In the genomic region with DNA sequence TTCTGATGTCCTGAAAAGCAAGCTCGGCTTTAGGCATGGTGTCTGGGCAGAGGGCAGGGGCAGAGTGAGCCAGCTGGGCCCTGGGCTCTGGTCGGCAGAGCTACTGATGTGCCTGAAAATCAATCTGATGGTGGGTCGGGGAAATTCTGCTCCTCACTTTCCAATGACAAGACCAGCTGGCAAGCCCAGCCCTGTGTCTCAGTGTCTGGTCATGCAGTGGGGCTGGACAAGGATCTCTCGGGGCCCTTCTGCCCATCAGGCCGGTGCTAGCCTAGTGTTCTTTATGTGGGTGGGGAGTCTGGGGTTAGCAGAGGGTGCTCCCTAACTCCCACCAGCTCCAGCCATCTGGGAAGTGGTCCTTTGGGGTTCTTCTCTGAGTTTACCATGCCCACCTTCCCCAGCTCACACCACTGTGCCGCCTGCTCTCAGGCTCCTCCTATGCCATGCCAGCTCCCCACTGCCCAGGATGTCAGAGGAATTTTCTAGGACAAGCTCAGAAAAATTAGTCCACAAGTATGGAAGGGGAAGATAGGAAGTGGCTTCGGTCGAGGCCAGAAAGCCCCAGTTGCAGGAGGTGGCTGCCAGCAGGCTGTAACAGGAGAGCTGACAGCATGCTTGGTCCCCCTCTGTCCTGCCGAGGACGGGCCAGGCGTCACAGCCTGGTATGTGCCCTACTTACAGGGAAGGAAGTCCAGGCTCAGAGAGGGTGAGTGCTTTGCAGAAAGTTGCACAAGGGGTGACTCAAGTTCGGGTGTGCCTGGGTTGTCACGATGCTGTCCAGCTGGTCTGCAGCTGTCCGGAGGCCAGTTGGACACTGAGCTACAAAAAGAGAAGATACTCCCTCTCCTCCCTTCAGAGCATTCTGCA, we compare ENCODE assay signal across 14 cellular contexts.
DNase-seq lines count a peak whose midpoint lies in the region; ATAC-seq and TF ChIP-seq lines count a peak whose summit lies in the region.
"Had no signal": no experiment of that assay in that cellular context is flagged by ENCODE, and none has a peak within 500 bp of the region (broad histone marks: within the 10 kb centered on the region; RNA-seq: fewer than 3 reads in every experiment).

No MANE protein-coding gene starts in this region.

- no peak for ATAC-seq in HG02981 (IDR thresholded peaks at IDR 0.05; ENCODE audit: unreplicated experiment)
- ATAC-seq: activated naive CD4-positive, alpha-beta T cell treated with anti-CD3 and anti-CD28 coated beads, Interleukin-2, amount 50 U/mL, for 72 hours had no signal

- DNase-seq in H9 (peak; percentile 17), endodermal cell (peak; percentile 28), islet precursor cell (peak; percentile 51), SK-N-SH (no peak), NCI-H345 (lab: John Stamatoyannopoulos, UW) (no peak), NCI-H2171 treated with DMSO at 0.1 percent for 48 hours (lab: John Stamatoyannopoulos, UW) (no peak)
- DNase-seq: activated CD4-positive, alpha-beta T cell treated with anti-CD3 and anti-CD28 coated beads, Interleukin-2, amount 10 ng/mL, durations not matched to agents 7 days and 5 days; CD4-positive, alpha-beta T cell; KBM-7; naive B cell; NCI-H2029 treated with DMSO at 0.1 percent for 48 hours had no signal

- no peak overlapping the region for H4K8ac ChIP-seq in H9 (replicated peaks; ENCODE audit: insufficient read length, low read depth, low read length)

- H3T11ph ChIP-seq in H9 (ENCODE audit: low read length) = no peak overlapping the region

- H3K4me2 ChIP-seq in H9 (ENCODE audit: insufficient read depth, insufficient read length, low read length) (no peak overlapping the region), skeletal muscle satellite cell (ENCODE audit: low read length) (peak overlapping the region; percentile 1), SK-N-SH (no peak overlapping the region)

- H3K9ac ChIP-seq in H9 (ENCODE audit: extremely low read depth, insufficient read length, low read length) = no peak overlapping the region
- no peak overlapping the region for H3K9ac ChIP-seq in endodermal cell (ENCODE audit: extremely low read depth, low read length, poor library complexity, severe bottlenecking)
- H3K9ac ChIP-seq in skeletal muscle satellite cell (ENCODE audit: low read depth, low read length) = no peak overlapping the region
- H3K9ac ChIP-seq in SK-N-SH = no peak overlapping the region

- no peak overlapping the region; the same call in 1 of the 2 replicates for H3K14ac ChIP-seq in H9 (ENCODE audit: insufficient read depth, low read length)

- CTCF ChIA-PET in SK-N-SH (lab: Yijun Ruan, JAX) = interaction anchor here (1.1 to 1.4 kb wide), 2 partner anchors 51 to 129 kb away, joined by 3 read pairs; no protein-coding TSS in a partner anchor

- H3K27ac ChIP-seq in H9 (ENCODE audit: insufficient read length, low read depth, low read length) (no peak overlapping the region), endodermal cell (ENCODE audit: low read depth, low read length) (no peak overlapping the region), SK-N-SH (ENCODE audit: low read depth in 2 of 2, low read length in 1 of 2) (no peak overlapping the region)

- no peaks in the 10 kb centered on the region for H3K27me3 Mint-ChIP-seq in H9 (ENCODE audit: low read depth)
- no peaks in the 10 kb centered on the region for H3K27me3 Mint-ChIP-seq in endodermal cell (ENCODE audit: insufficient read depth)

- H3K4me3 ChIP-seq in endodermal cell (ENCODE audit: low read length) (no peak overlapping the region), skeletal muscle satellite cell (ENCODE audit: low read length) (no peak overlapping the region), SK-N-SH (ENCODE audit: low read depth in 2 of 2, low read length in 1 of 2) (no peak overlapping the region)

- H3K56ac ChIP-seq in H9 (ENCODE audit: insufficient read length, low read depth, low read length) = no peak overlapping the region

- no peak overlapping the region for H2BK120ac ChIP-seq in H9 (ENCODE audit: low read depth, low read length, poor library complexity, severe bottlenecking)

- POLR2A ChIA-PET in SK-N-SH (lab: Yijun Ruan, JAX) = interaction anchor here (0.6 kb wide), 1 partner anchor 698 kb away, joined by 3 read pairs; no protein-coding TSS in a partner anchor

- H3K4me3 Mint-ChIP-seq in H9 (no peak overlapping the region), endodermal cell (no peak overlapping the region)
- H3K4me3 Mint-ChIP-seq: activated CD4-positive, alpha-beta T cell treated with anti-CD3 and anti-CD28 coated beads, Interleukin-2, amount 10 ng/mL, durations not matched to agents 7 days and 5 days; CD4-positive, alpha-beta T cell; naive B cell had no signal

- H3K36me3 Mint-ChIP-seq in H9 (ENCODE audit: insufficient read depth in 1 of 3, low read depth in 3 of 3) (peaks cover 3 to 9% (median 7%) of the 10 kb centered on the region in 3 experiments; a peak in 4 of 7 replicates), endodermal cell (ENCODE audit: low read depth) (no peaks in the 10 kb centered on the region)
- H3K36me3 Mint-ChIP-seq: activated naive CD4-positive, alpha-beta T cell treated with anti-CD3 and anti-CD28 coated beads, Interleukin-2, amount 50 U/mL, for 72 hours; naive B cell had no signal

- H3K18ac ChIP-seq in H9 (ENCODE audit: insufficient read length, low read depth, low read length) = no peak overlapping the region

- H3K9me3 Mint-ChIP-seq in H9 = no peaks in the 10 kb centered on the region
- no peaks in the 10 kb centered on the region for H3K9me3 Mint-ChIP-seq in endodermal cell
- H3K9me3 Mint-ChIP-seq: activated CD4-positive, alpha-beta T cell treated with anti-CD3 and anti-CD28 coated beads, Interleukin-2, amount 10 ng/mL, durations not matched to agents 7 days and 5 days; activated naive CD4-positive, alpha-beta T cell treated with anti-CD3 and anti-CD28 coated beads, Interleukin-2, amount 50 U/mL, for 72 hours; CD4-positive, alpha-beta T cell; naive B cell had no signal

- TF ChIP-seq EP300 in SK-N-SH (IDR thresholded peaks at IDR 0.05; ENCODE audit: borderline replicate concordance in 1 of 2, low read depth in 1 of 2, low read length in 1 of 2) = no peak

- H4K5ac ChIP-seq in H9 (ENCODE audit: insufficient read length, low read depth, low read length) = no peak overlapping the region

- H2BK5ac ChIP-seq in H9 (ENCODE audit: insufficient read length, low read length) = no peak overlapping the region

- TF ChIP-seq RAD21 in SK-N-SH (IDR thresholded peaks at IDR 0.05; ENCODE audit: low read length) = no peak

- H3K36me3 ChIP-seq in endodermal cell (ENCODE audit: control insufficient read depth, insufficient read depth, low read length) = no peaks in the 10 kb centered on the region
- no peaks in the 10 kb centered on the region for H3K36me3 ChIP-seq in skeletal muscle satellite cell (ENCODE audit: insufficient read depth, low read length)
- peaks cover 0 to 7% of the 10 kb centered on the region in 2 experiments for H3K36me3 ChIP-seq in SK-N-SH (replicated peaks in 1 of 2; ENCODE audit: control insufficient read depth in 1 of 2, insufficient read depth in 2 of 2, low read length in 1 of 2)

- no peaks in the 10 kb centered on the region for H3K79me1 ChIP-seq in H9 (ENCODE audit: insufficient read depth, low read depth, low read length, poor library complexity, severe bottlenecking)

- H4K91ac ChIP-seq in H9 (ENCODE audit: insufficient read length, low read depth, low read length) = no peak overlapping the region

- no peaks in the 10 kb centered on the region for H3K9me2 ChIP-seq in SK-N-SH

- no peak overlapping the region for H2BK20ac ChIP-seq in H9 (ENCODE audit: low read depth, low read length, poor library complexity, severe bottlenecking)

- no peaks in the 10 kb centered on the region for H3K9me3 ChIP-seq in H9 (ENCODE audit: control insufficient read depth, low read depth, low read length)
- no peaks in the 10 kb centered on the region for H3K9me3 ChIP-seq in endodermal cell (ENCODE audit: control insufficient read depth, low read length)
- H3K9me3 ChIP-seq in skeletal muscle satellite cell (replicated peaks; ENCODE audit: low read length) = no peaks in the 10 kb centered on the region
- no peaks in the 10 kb centered on the region for H3K9me3 ChIP-seq in SK-N-SH

- H2AFZ ChIP-seq in H9 (ENCODE audit: low read length) (no peak overlapping the region), SK-N-SH (ENCODE audit: low read depth) (no peak overlapping the region)

- H3F3A ChIP-seq in SK-N-SH (replicated peaks; ENCODE audit: insufficient read depth) = no peaks in the 10 kb centered on the region

- WGBS in H9 (ENCODE audit: extremely low coverage, insufficient read length, low lambda C conversion rate) = no CpG with 5 or more reads among the region's 14 CpGs
- WGBS in endodermal cell (ENCODE audit: insufficient coverage in 1 of 2, insufficient read length in 1 of 2), 2 experiments = 90 to 91% methylated on average over 9 to 14 of the region's 14 CpGs
- 61% methylated on average over 12 of the region's 14 CpGs for whole genome bisulfite sequencing in SK-N-SH (ENCODE audit: low lambda C conversion rate)

- H3K4me1 ChIP-seq in H9 (ENCODE audit: insufficient read depth, low read length) (no peaks in the 10 kb centered on the region), endodermal cell (ENCODE audit: control insufficient read depth, insufficient read depth, low read length) (no peaks in the 10 kb centered on the region), skeletal muscle satellite cell (ENCODE audit: control insufficient read depth, insufficient read depth, low read length) (peaks cover 11% of the 10 kb centered on the region), SK-N-SH (ENCODE audit: control insufficient read depth in 1 of 2, insufficient read depth in 2 of 2, low read depth in 1 of 2, low read length in 1 of 2) (no peaks in the 10 kb centered on the region)

- H3K27me3 ChIP-seq in H9 (ENCODE audit: insufficient read depth, low read length) = no peaks in the 10 kb centered on the region
- no peaks in the 10 kb centered on the region for H3K27me3 ChIP-seq in endodermal cell (ENCODE audit: control insufficient read depth, insufficient read depth, low read length, poor library complexity, severe bottlenecking)
- peaks cover 34% of the 10 kb centered on the region for H3K27me3 ChIP-seq in skeletal muscle satellite cell (ENCODE audit: control insufficient read depth, insufficient read depth, low read length)
- H3K27me3 ChIP-seq in SK-N-SH (ENCODE audit: insufficient read depth) = peaks cover 18% of the 10 kb centered on the region; the same call in 1 of the 2 replicates

- H3K27ac Mint-ChIP-seq in H9 = peak overlapping the region in 1 of 3 experiments; percentile 24; a peak in 1 of 7 replicates
- H3K27ac Mint-ChIP-seq in endodermal cell = no peak overlapping the region
- H3K27ac Mint-ChIP-seq: activated CD4-positive, alpha-beta T cell treated with anti-CD3 and anti-CD28 coated beads, Interleukin-2, amount 10 ng/mL, durations not matched to agents 7 days and 5 days; activated naive CD4-positive, alpha-beta T cell treated with anti-CD3 and anti-CD28 coated beads, Interleukin-2, amount 50 U/mL, for 72 hours; CD4-positive, alpha-beta T cell; naive B cell had no signal

- no peak overlapping the region for H2BK15ac ChIP-seq in H9 (ENCODE audit: low read depth, low read length)

- H3K23me2 ChIP-seq in H9 (ENCODE audit: insufficient read length, low read depth, low read length, poor library complexity, severe bottlenecking) = no peaks in the 10 kb centered on the region

- TF ChIP-seq CTCF in H9 (conservative IDR thresholded peaks at IDR 0.05) (no peak), endodermal cell (conservative IDR thresholded peaks at IDR 0.05) (no peak), SK-N-SH (IDR thresholded peaks at IDR 0.05) (no peak)

- no peak overlapping the region for H2BK12ac ChIP-seq in H9 (ENCODE audit: insufficient read length, low read depth, low read length)

- H3K23ac ChIP-seq in H9 (ENCODE audit: insufficient read length, low read depth, low read length) = no peak overlapping the region

- H4K20me1 ChIP-seq in H9 (ENCODE audit: control insufficient read depth, insufficient read depth, insufficient read length) (no peaks in the 10 kb centered on the region), SK-N-SH (ENCODE audit: insufficient read depth) (no peaks in the 10 kb centered on the region)

- H3K4me1 Mint-ChIP-seq in H9 (peaks cover 4 to 13% of the 10 kb centered on the region in 2 experiments; a peak in 2 of 4 replicates), endodermal cell (no peaks in the 10 kb centered on the region)
- H3K4me1 Mint-ChIP-seq: activated CD4-positive, alpha-beta T cell treated with anti-CD3 and anti-CD28 coated beads, Interleukin-2, amount 10 ng/mL, durations not matched to agents 7 days and 5 days; naive B cell had no signal

- H3K4ac ChIP-seq in H9 (ENCODE audit: low read depth, low read length) = no peak overlapping the region

- H3K79me2 ChIP-seq in H9 (ENCODE audit: insufficient read depth, low read length) = no peaks in the 10 kb centered on the region
- H3K79me2 ChIP-seq in SK-N-SH (ENCODE audit: insufficient read depth) = no peaks in the 10 kb centered on the region

- H2AK5ac ChIP-seq in H9 (ENCODE audit: insufficient read length, low read length) = no peak overlapping the region

Comparison
In these comparisons a context has a peak if more than half of its experiments do, and no peak if none do; other contexts are left out.
1. DNase-seq: peak in H9 (single experiment), endodermal cell (single experiment) and islet precursor cell (single experiment); none in SK-N-SH (single experiment), NCI-H345 (single experiment) and NCI-H2171 treated with DMSO at 0.1 percent for 48 hours (single experiment).